ENCODE assay signal across 8 cellular contexts in the genomic region with DNA sequence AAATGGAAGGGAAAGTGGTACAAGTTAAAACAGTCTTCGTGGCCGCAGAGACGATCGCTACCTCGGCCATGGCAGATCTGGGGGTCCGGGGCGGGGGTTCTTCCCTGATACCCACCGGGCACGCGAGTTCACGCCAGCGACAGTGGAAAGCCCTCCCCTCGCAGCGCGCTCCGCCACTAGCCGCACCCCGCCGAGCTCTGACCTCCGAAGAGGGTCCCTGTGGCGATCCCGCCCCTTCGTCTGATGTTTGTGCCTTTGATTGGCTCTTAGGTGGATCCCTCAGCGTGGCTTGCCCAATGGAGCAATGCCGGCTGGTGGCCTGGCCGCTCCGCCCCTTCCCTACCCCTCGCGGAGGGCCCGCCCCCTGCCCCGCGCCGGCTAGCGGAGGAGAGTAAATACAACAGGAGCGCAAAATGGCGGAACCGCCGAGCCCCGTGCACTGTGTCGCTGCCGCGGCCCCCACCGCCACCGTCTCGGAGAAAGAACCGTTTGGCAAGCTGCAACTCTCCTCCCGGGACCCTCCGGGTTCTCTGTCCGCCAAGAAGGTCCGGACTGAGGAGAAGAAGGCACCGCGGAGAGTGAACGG. TPM values are rescaled to one million over a fixed set of nuclear protein-coding genes. Genes with fewer than 3 reads are reported as not detected.
DNase-seq lines count a peak whose midpoint lies in the region; ATAC-seq and TF ChIP-seq lines count a peak whose summit lies in the region.

Gene RSBN1L (plus strand): TSS at position 403 of the 586 bp plus-strand sequence. CDS start 11 bp downstream, at position 414.

- H3K9me3 ChIP-seq in thymus (ENCODE audit: control insufficient read depth) = no peaks in the 10 kb centered on the region

- H3K27ac ChIP-seq in thymus (ENCODE audit: low read depth) = peak within 1 kb of the TSS; percentile 94

- peak within 1 kb of the TSS; percentile 96 for H3K27ac Mint-ChIP-seq in activated naive CD8-positive, alpha-beta T cell
- H3K27ac Mint-ChIP-seq in glutamatergic neuron (ENCODE audit: unreplicated experiment) = peak within 1 kb of the TSS; percentile 97
- peak within 1 kb of the TSS; percentile 95 for H3K27ac Mint-ChIP-seq in osteocyte (ENCODE audit: unreplicated experiment)

- DNase-seq in NCI-H1092 treated with DMSO at 0.1 percent for 48 hours (lab: John Stamatoyannopoulos, UW) = peak; percentile 99
- peak; percentile 95 for DNase-seq in SKM-1 (lab: John Stamatoyannopoulos, UW; ENCODE audit: unreplicated experiment)
- peak; percentile 99 for DNase-seq in glutamatergic neuron
- DNase-seq in osteocyte (ENCODE audit: extremely low spot score, unreplicated experiment) = peak; percentile 99

- WGBS in thymus = under 1% methylated on average over 53 of the region's 53 CpGs

- peak within 1 kb of the TSS; percentile 99 for H3K4me3 Mint-ChIP-seq in activated naive CD8-positive, alpha-beta T cell
- H3K4me3 Mint-ChIP-seq in glutamatergic neuron (ENCODE audit: unreplicated experiment) (peak within 1 kb of the TSS; percentile 97), osteocyte (ENCODE audit: unreplicated experiment) (peak within 1 kb of the TSS; percentile 97)

- peaks cover 3% of the 10 kb centered on the region for H3K36me3 Mint-ChIP-seq in activated naive CD8-positive, alpha-beta T cell
- H3K36me3 Mint-ChIP-seq in glutamatergic neuron (ENCODE audit: unreplicated experiment) (no peaks in the 10 kb centered on the region), osteocyte (ENCODE audit: unreplicated experiment) (peaks cover 2% of the 10 kb centered on the region)

- no peaks in the 10 kb centered on the region for H3K36me3 ChIP-seq in thymus (ENCODE audit: control insufficient read depth, insufficient read depth)

- TF ChIP-seq POLR2A in GM10847 (IDR thresholded peaks at IDR 0.05; ENCODE audit: extremely low read depth, insufficient read length) = peak; percentile 81

- peak; percentile 97 for ATAC-seq in HG02610 (IDR thresholded peaks at IDR 0.05; ENCODE audit: unreplicated experiment)

- no peaks in the 10 kb centered on the region for H3K27me3 ChIP-seq in thymus (ENCODE audit: control insufficient read depth, insufficient read depth)

- peaks cover 49% of the 10 kb centered on the region for H3K4me1 Mint-ChIP-seq in activated naive CD8-positive, alpha-beta T cell (ENCODE audit: low read depth)
- H3K4me1 Mint-ChIP-seq in glutamatergic neuron (ENCODE audit: low read depth, unreplicated experiment) (peaks cover 25% of the 10 kb centered on the region), osteocyte (ENCODE audit: unreplicated experiment) (peaks cover 48% of the 10 kb centered on the region)

- H3K4me3 ChIP-seq in thymus (ENCODE audit: low read length) = peak within 1 kb of the TSS; percentile 80

- TF ChIP-seq CTCF in glutamatergic neuron (IDR thresholded peaks at IDR 0.05; ENCODE audit: partially characterized antibody, unreplicated experiment) (peak; percentile 38), osteocyte (IDR thresholded peaks at IDR 0.05) (peak; percentile 45)

- no peaks in the 10 kb centered on the region for H3K27me3 Mint-ChIP-seq in activated naive CD8-positive, alpha-beta T cell
- H3K27me3 Mint-ChIP-seq in glutamatergic neuron (ENCODE audit: unreplicated experiment) (peaks cover 6% of the 10 kb centered on the region), osteocyte (ENCODE audit: unreplicated experiment) (no peaks in the 10 kb centered on the region)

- no peaks in the 10 kb centered on the region for H3K9me3 Mint-ChIP-seq in activated naive CD8-positive, alpha-beta T cell (ENCODE audit: low read depth)
- H3K9me3 Mint-ChIP-seq in glutamatergic neuron (ENCODE audit: unreplicated experiment) (peaks cover 9% of the 10 kb centered on the region), osteocyte (ENCODE audit: unreplicated experiment) (no peaks in the 10 kb centered on the region)

- peaks cover 2% of the 10 kb centered on the region for H3K4me1 ChIP-seq in thymus (ENCODE audit: control insufficient read depth, insufficient read depth, low read length)

RNA-seq across cellular contexts. Expression of gene RSBN1L, which starts in this region (rescaled TPM):
- total RNA-seq in glutamatergic neuron (ENCODE audit: unreplicated experiment) = 27.0 TPM
- total RNA-seq in osteocyte = 13.0 and 14.2 TPM in 2 replicates
- polyA plus RNA-seq in thymus = 18.7 TPM

Comparison
In these comparisons a context has a peak if more than half of its experiments do, and no peak if none do; other contexts are left out.
1. Peak in every context shown above with its lines: DNase-seq, ATAC-seq, H3K4me3 ChIP-seq and H3K27ac ChIP-seq.